Comparison of ENCODE assay signal across 19 cellular contexts in the genomic region with DNA sequence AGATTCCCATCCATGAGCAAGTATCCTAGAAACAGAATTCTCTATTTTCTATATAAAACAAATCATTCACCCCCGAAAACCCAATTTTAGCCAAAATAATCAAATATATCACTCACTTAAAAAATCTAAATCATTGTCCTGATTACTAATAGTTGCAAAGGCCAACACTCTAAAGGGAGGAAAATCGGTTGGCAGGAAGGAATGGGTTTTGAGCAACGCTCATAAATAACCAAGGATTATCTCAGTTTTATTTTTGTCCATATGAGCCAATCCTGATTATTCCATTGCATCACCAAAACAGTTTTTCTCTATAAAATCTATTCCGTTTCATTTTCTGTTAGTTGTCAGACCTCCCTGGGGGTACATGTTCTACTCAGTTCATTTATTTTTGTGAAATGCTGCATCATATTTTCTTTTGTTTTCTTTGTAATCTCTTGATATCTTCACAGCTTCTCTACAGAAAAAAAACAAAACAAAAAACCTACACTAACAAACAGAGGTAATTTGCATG.
"Had no signal": no experiment of that assay in that cellular context is flagged by ENCODE, and none has a peak within 500 bp of the region (broad histone marks: within the 10 kb centered on the region; RNA-seq: fewer than 3 reads in every experiment).

No MANE protein-coding gene starts in this region.

- H3K4me2 ChIP-seq: smooth muscle cell had no signal

- H3K36me3 ChIP-seq: gastroesophageal sphincter, ovary, right atrium auricular region, transverse colon had no signal

- H3K27ac ChIP-seq: dorsolateral prefrontal cortex, gastroesophageal sphincter, ovary, right atrium auricular region, testis, transverse colon had no signal

- ATAC-seq: gastroesophageal sphincter; left lobe of liver; naive thymus-derived CD8-positive, alpha-beta T cell; stimulated activated effector memory CD8-positive, alpha-beta T cell treated with anti-CD3 and anti-CD28 coated beads, Interleukin-12 subunit alpha, Interleukin-12 subunit beta, amount 100 ng/mL, for 72 hours; stimulated activated naive CD8-positive, alpha-beta T cell treated with anti-CD3 and anti-CD28 coated beads, Interleukin-15, Interleukin-2, amounts not matched to agents 100 U/mL and 50 U/mL, for 24 hours had no signal

- H3K4me1 ChIP-seq: gastroesophageal sphincter, right atrium auricular region, testis, transverse colon had no signal

- H3K4me3 ChIP-seq: dorsolateral prefrontal cortex, gastroesophageal sphincter, ovary, right atrium auricular region, smooth muscle cell, testis, transverse colon had no signal

- DNase-seq: cortex of kidney; dorsolateral prefrontal cortex; effector CD8-positive, alpha-beta T cell; glutamatergic neuron; islet precursor cell; mammary epithelial cell; naive thymus-derived CD8-positive, alpha-beta T cell; ovary; stimulated activated CD4-positive, alpha-beta T cell treated with anti-CD3 and anti-CD28 coated beads, Interleukin-2, amount 100 ng/mL, for 48 hours; stimulated activated CD8-positive, alpha-beta memory T cell treated with anti-CD3 and anti-CD28 coated beads, Interleukin-4, amount 100 ng/mL, for 48 hours; stimulated activated naive CD8-positive, alpha-beta T cell treated with anti-CD3 and anti-CD28 coated beads, Interleukin-15, Interleukin-2, amounts not matched to agents 100 U/mL and 50 U/mL, for 24 hours; testis; transverse colon had no signal

- H3K27me3 ChIP-seq: dorsolateral prefrontal cortex, gastroesophageal sphincter, ovary, right atrium auricular region, testis, transverse colon had no signal

- H3K4me1 Mint-ChIP-seq: naive thymus-derived CD8-positive, alpha-beta T cell; neural crest cell; stimulated activated effector memory CD8-positive, alpha-beta T cell treated with anti-CD3 and anti-CD28 coated beads, Interleukin-12 subunit alpha, Interleukin-12 subunit beta, amount 100 ng/mL, for 72 hours had no signal

- H3K27ac Mint-ChIP-seq: naive thymus-derived CD8-positive, alpha-beta T cell; stimulated activated effector memory CD8-positive, alpha-beta T cell treated with anti-CD3 and anti-CD28 coated beads, Interleukin-12 subunit alpha, Interleukin-12 subunit beta, amount 100 ng/mL, for 72 hours had no signal

- H3K36me3 Mint-ChIP-seq: naive thymus-derived CD8-positive, alpha-beta T cell; stimulated activated effector memory CD8-positive, alpha-beta T cell treated with anti-CD3 and anti-CD28 coated beads, Interleukin-12 subunit alpha, Interleukin-12 subunit beta, amount 100 ng/mL, for 72 hours had no signal

- H3K9me3 ChIP-seq: gastroesophageal sphincter, ovary, testis, transverse colon had no signal

- H3K4me3 Mint-ChIP-seq: naive thymus-derived CD8-positive, alpha-beta T cell; neural crest cell; stimulated activated effector memory CD8-positive, alpha-beta T cell treated with anti-CD3 and anti-CD28 coated beads, Interleukin-12 subunit alpha, Interleukin-12 subunit beta, amount 100 ng/mL, for 72 hours had no signal
